8 cellular contexts compared by ENCODE assay signal in the genomic region with DNA sequence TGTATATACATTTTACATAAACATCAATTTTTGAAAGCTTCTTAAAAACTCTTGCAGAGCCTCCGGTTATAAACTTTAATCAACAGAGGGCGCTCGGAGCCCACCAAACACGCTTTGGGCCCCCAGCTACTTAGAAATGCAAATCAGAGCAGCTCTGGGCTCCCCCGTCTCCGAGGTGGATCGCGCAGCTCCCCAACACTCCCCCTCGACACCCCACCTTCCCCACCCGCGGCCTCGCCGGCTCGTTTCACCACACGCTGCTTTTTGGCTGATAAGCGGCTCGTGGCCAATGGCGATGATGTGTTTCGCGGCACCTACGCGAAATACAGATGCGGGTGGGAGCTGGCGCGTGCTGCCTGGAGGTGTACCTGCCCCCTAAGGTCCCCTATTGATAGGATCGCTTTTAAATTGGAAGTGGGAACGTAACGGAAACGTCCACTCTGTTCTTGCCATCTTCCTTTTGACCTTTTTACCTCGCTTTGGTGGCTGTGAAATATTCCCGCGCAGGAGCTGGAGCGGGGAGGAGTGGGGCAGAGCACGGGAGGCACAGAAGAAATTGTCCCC. TPM values are rescaled to one million over a fixed set of nuclear protein-coding genes. Genes with fewer than 3 reads are reported as not detected.
DNase-seq lines count a peak whose midpoint lies in the region; ATAC-seq and TF ChIP-seq lines count a peak whose summit lies in the region.

No MANE protein-coding gene starts in this region.

- WGBS in liver = under 1% methylated on average over 34 of the region's 34 CpGs

- H3K27me3 Mint-ChIP-seq in activated CD4-positive, alpha-beta T cell treated with anti-CD3 and anti-CD28 coated beads, Interleukin-2, amount 10 ng/mL, durations not matched to agents 24 days and 14 days = peaks cover 66% of the 10 kb centered on the region
- H3K27me3 Mint-ChIP-seq in dendritic cell treated with granulocyte-macrophage colony-stimulating factor and Interleukin-4, amounts not matched to agents 40 ng/mL and 50 ng/mL, for 4 days = peaks cover 84% of the 10 kb centered on the region

- POLR2A ChIA-PET in HEK293 (lab: Yijun Ruan, JAX) = no interaction called here

- H3K36me3 Mint-ChIP-seq in activated CD4-positive, alpha-beta T cell treated with anti-CD3 and anti-CD28 coated beads, Interleukin-2, amount 10 ng/mL, durations not matched to agents 24 days and 14 days (ENCODE audit: low read depth) = no peaks in the 10 kb centered on the region
- H3K36me3 Mint-ChIP-seq in dendritic cell treated with granulocyte-macrophage colony-stimulating factor and Interleukin-4, amounts not matched to agents 40 ng/mL and 50 ng/mL, for 4 days (ENCODE audit: low read depth) = no peaks in the 10 kb centered on the region

- intact Hi-C loops in activated CD4-positive, alpha-beta T cell treated with anti-CD3 and anti-CD28 coated beads, Interleukin-2, amount 10 ng/mL, durations not matched to agents 24 days and 14 days (cut with micrococcal nuclease) = loop anchor here (1.0 to 10.0 kb wide), 9 partner anchors 318 to 1898 kb away; a partner anchor contains a TSS
- intact Hi-C loops in dendritic cell treated with granulocyte-macrophage colony-stimulating factor and Interleukin-4, amounts not matched to agents 40 ng/mL and 50 ng/mL, for 4 days (cut with micrococcal nuclease) = loop anchor here (1.0 to 10.0 kb wide), 6 partner anchors 162 to 1299 kb away; no protein-coding TSS in a partner anchor

- H3K4me1 ChIP-seq in HEK293 (ENCODE audit: control insufficient read depth, insufficient read depth, low read length) (no peaks in the 10 kb centered on the region; the same call in 1 of the 2 replicates), liver (ENCODE audit: control insufficient read depth in 4 of 4, insufficient read depth in 4 of 4, low read length in 3 of 4) (peaks cover 23 to 40% (median 33%) of the 10 kb centered on the region in 4 donors)

- H3K4me3 ChIP-seq in HEK293 (ENCODE audit: low read depth, low read length) = peak overlapping the region; percentile 36
- peak overlapping the region; percentile 42 to 72 (median 70) for H3K4me3 ChIP-seq in liver (ENCODE audit: low read depth in 1 of 3, low read length in 3 of 3)

- ATAC-seq in GM21717 (IDR thresholded peaks at IDR 0.05; ENCODE audit: unreplicated experiment) = no peak

- peaks cover under 1% of the 10 kb centered on the region for H3K9me3 Mint-ChIP-seq in activated CD4-positive, alpha-beta T cell treated with anti-CD3 and anti-CD28 coated beads, Interleukin-2, amount 10 ng/mL, durations not matched to agents 24 days and 14 days
- H3K9me3 Mint-ChIP-seq in dendritic cell treated with granulocyte-macrophage colony-stimulating factor and Interleukin-4, amounts not matched to agents 40 ng/mL and 50 ng/mL, for 4 days = no peaks in the 10 kb centered on the region

- TF ChIP-seq RAD21 in liver (IDR thresholded peaks at IDR 0.05) = peak; percentile 83 to 86

- peak overlapping the region; percentile 37 for H3K27ac Mint-ChIP-seq in activated CD4-positive, alpha-beta T cell treated with anti-CD3 and anti-CD28 coated beads, Interleukin-2, amount 10 ng/mL, durations not matched to agents 24 days and 14 days
- H3K27ac Mint-ChIP-seq in dendritic cell treated with granulocyte-macrophage colony-stimulating factor and Interleukin-4, amounts not matched to agents 40 ng/mL and 50 ng/mL, for 4 days = no peak overlapping the region

- H3K4me3 Mint-ChIP-seq in activated CD4-positive, alpha-beta T cell treated with anti-CD3 and anti-CD28 coated beads, Interleukin-2, amount 10 ng/mL, durations not matched to agents 24 days and 14 days = peak overlapping the region; percentile 80
- H3K4me3 Mint-ChIP-seq in dendritic cell treated with granulocyte-macrophage colony-stimulating factor and Interleukin-4, amounts not matched to agents 40 ng/mL and 50 ng/mL, for 4 days = peak overlapping the region; percentile 80

- peaks cover 0 to 7% (median 0%) of the 10 kb centered on the region in 4 donors for H3K27me3 ChIP-seq in liver (ENCODE audit: control insufficient read depth in 4 of 4, insufficient read depth in 4 of 4, low read length in 3 of 4)

- H3K36me3 ChIP-seq in HEK293 (ENCODE audit: control insufficient read depth in 2 of 2, insufficient read depth in 1 of 2, low read length in 2 of 2) = no peaks in the 10 kb centered on the region
- no peaks in the 10 kb centered on the region for H3K36me3 ChIP-seq in liver (ENCODE audit: control insufficient read depth in 4 of 4, insufficient read depth in 3 of 4, low read depth in 1 of 4, low read length in 3 of 4)

- no peak for TF ChIP-seq CTCF in HEK293 (tag by site-specific recombination; IDR thresholded peaks at IDR 0.05)
- TF ChIP-seq CTCF in liver (IDR thresholded peaks at IDR 0.05; ENCODE audit: low read depth, low read length, missing input control) = peak; percentile 69

- DNase-seq in CD1c-positive myeloid dendritic cell (ENCODE audit: extremely low spot score) (peak; percentile 79), NCI-H460 (ENCODE audit: extremely low read depth, low read depth) (peak; percentile 74)
- peak; percentile 87 for DNase-seq in activated CD4-positive, alpha-beta T cell treated with anti-CD3 and anti-CD28 coated beads, Interleukin-2, amount 10 ng/mL, durations not matched to agents 24 days and 14 days
- DNase-seq in stimulated activated CD4-positive, alpha-beta T cell treated with anti-CD3 and anti-CD28 coated beads, Interleukin-2, amount 100 ng/mL, for 24 hours = peak; percentile 68 to 69

- H3K4me1 Mint-ChIP-seq in activated CD4-positive, alpha-beta T cell treated with anti-CD3 and anti-CD28 coated beads, Interleukin-2, amount 10 ng/mL, durations not matched to agents 24 days and 14 days = peaks cover 13% of the 10 kb centered on the region
- H3K4me1 Mint-ChIP-seq in dendritic cell treated with granulocyte-macrophage colony-stimulating factor and Interleukin-4, amounts not matched to agents 40 ng/mL and 50 ng/mL, for 4 days (ENCODE audit: low read depth) = peaks cover 34% of the 10 kb centered on the region

- no peaks in the 10 kb centered on the region for H3K9me3 ChIP-seq in HEK293 (ENCODE audit: control insufficient read depth, insufficient read depth, low read depth, low read length)
- no peaks in the 10 kb centered on the region for H3K9me3 ChIP-seq in liver (ENCODE audit: control insufficient read depth in 4 of 4, low read length in 3 of 4)

- no peak overlapping the region for H3K9ac ChIP-seq in liver (ENCODE audit: low read depth in 1 of 2, low read length in 2 of 2)

- CTCF ChIA-PET in HEK293 (lab: Yijun Ruan, JAX) = interaction anchor here (0.6 to 1.6 kb wide), 12 partner anchors 109 to 1495 kb away, joined by 3 to 6 read pairs (median 4); no protein-coding TSS in a partner anchor

- H3K27ac ChIP-seq in HEK293 (ENCODE audit: extremely low read depth, low read depth, low read length) (no peak overlapping the region), liver (ENCODE audit: low read depth in 1 of 2, low read length in 2 of 2) (no peak overlapping the region)

TF ChIP-seq in HEK293, 187 proteins besides CTCF, POLR2A, EP300 and RAD21 (continues in another document):
- TF ChIP-seq ZNF335 (tag by site-specific recombination; conservative IDR thresholded peaks at IDR 0.05) (peak; percentile 74), ZNF248 (tag by site-specific recombination; IDR thresholded peaks at IDR 0.05) (no peak), ZNF600 (tag by site-specific recombination; IDR thresholded peaks at IDR 0.05) (peak; percentile 42; the same call in 1 of the 2 replicates), ZNF146 (tag by site-specific recombination; IDR thresholded peaks at IDR 0.05) (no peak)
- TF ChIP-seq, protein P1, sequence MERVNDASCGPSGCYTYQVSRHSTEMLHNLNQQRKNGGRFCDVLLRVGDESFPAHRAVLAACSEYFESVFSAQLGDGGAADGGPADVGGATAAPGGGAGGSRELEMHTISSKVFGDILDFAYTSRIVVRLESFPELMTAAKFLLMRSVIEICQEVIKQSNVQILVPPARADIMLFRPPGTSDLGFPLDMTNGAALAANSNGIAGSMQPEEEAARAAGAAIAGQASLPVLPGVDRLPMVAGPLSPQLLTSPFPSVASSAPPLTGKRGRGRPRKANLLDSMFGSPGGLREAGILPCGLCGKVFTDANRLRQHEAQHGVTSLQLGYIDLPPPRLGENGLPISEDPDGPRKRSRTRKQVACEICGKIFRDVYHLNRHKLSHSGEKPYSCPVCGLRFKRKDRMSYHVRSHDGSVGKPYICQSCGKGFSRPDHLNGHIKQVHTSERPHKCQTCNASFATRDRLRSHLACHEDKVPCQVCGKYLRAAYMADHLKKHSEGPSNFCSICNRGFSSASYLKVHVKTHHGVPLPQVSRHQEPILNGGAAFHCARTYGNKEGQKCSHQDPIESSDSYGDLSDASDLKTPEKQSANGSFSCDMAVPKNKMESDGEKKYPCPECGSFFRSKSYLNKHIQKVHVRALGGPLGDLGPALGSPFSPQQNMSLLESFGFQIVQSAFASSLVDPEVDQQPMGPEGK (tag by site-specific recombination; IDR thresholded peaks at IDR 0.05) = peak; percentile 46

TF ChIP-seq in liver, 16 proteins besides CTCF, POLR2A, EP300 and RAD21 (continues in another document):
- no peak for TF ChIP-seq HNF4A (conservative IDR thresholded peaks at IDR 0.05)
- TF ChIP-seq RXRA (IDR thresholded peaks at IDR 0.05) = no peak
- TF ChIP-seq GABPA (IDR thresholded peaks at IDR 0.05 in 1 of 2, conservative IDR thresholded peaks at IDR 0.05 in 1 of 2) = no peak
- TF ChIP-seq, protein P2, sequence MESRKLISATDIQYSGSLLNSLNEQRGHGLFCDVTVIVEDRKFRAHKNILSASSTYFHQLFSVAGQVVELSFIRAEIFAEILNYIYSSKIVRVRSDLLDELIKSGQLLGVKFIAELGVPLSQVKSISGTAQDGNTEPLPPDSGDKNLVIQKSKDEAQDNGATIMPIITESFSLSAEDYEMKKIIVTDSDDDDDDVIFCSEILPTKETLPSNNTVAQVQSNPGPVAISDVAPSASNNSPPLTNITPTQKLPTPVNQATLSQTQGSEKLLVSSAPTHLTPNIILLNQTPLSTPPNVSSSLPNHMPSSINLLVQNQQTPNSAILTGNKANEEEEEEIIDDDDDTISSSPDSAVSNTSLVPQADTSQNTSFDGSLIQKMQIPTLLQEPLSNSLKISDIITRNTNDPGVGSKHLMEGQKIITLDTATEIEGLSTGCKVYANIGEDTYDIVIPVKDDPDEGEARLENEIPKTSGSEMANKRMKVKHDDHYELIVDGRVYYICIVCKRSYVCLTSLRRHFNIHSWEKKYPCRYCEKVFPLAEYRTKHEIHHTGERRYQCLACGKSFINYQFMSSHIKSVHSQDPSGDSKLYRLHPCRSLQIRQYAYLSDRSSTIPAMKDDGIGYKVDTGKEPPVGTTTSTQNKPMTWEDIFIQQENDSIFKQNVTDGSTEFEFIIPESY (IDR thresholded peaks at IDR 0.05) = no peak

RNA-seq across cellular contexts. Expression of a gene that starts 1.6 kb away (rescaled TPM):
- 0.07 and 0.17 TPM in 2 replicates for total RNA-seq in NCI-H460 (2014; rRNA removed; shearing (Covaris generic))
- polyA plus RNA-seq in NCI-H460 (2014; cell fraction: nucleus; rRNA removed) = not detected in 2 replicates
- 0.02 and 0.07 TPM in 2 replicates for total RNA-seq in activated CD4-positive, alpha-beta T cell treated with anti-CD3 and anti-CD28 coated beads, Interleukin-2, amount 10 ng/mL, durations not matched to agents 24 days and 14 days
- total RNA-seq in liver = 1 to 10 TPM in 1 of 2 donors, under 1 TPM in 1; 0.50 to 1.7 TPM
- under 1 TPM; 0.10 to 0.17 TPM for polyA plus RNA-seq in liver
